Comparison of ENCODE assay signal across 12 cellular contexts in the genomic region with DNA sequence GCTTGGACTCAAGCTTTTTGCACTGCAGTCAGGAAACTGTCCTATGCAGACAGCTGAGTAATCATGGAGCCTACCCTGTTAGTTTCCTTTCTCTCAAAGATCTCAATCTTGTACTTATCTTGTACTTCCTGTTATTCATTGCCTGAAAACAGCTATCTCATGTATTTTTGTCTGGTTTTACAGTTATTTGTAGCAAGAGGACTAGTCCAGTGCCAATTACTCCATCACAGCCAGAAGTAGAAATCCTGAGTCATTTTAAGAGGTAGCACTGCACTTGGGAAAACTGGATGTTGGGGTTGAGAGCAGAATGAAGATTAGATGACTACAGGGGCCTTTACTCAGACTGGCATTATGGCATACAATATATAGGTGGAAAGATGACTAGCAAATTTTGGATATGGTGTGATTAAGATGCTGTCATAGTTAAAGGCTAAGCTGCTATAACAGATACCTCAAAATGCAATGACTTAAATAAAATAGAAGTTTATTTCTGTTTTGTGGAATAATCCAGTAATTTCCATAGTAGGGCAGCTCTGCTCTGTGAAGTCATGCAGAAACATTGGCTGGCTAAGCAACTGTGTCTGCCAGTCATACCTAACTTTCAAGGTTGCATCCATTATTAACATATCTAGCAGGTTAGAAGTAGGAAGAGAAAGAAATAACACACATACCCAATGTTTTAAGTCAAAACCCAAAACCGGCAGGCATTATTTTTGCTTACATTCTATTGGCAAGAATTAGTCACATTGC. TPM values are rescaled to one million over a fixed set of nuclear protein-coding genes. Genes with fewer than 3 reads are reported as not detected.
A peak's percentile ranks its signal among the peaks of the same experiment; 100 is the strongest.
DNase-seq lines count a peak whose midpoint lies in the region; ATAC-seq, FAIRE-seq and TF ChIP-seq lines count a peak whose summit lies in the region.
"Had no signal": no experiment of that assay in that cellular context is flagged by ENCODE, and none has a peak within 500 bp of the region (broad histone marks: within the 10 kb centered on the region; RNA-seq: fewer than 3 reads in every experiment).

No MANE protein-coding gene starts in this region.

- peak; percentile 22 for DNase-seq in activated naive CD4-positive, alpha-beta T cell treated with anti-CD3 and anti-CD28 coated beads for 36 hours
- no peak for DNase-seq in activated naive CD4-positive, alpha-beta T cell (lab: John Stamatoyannopoulos, UW)
- DNase-seq in LHCN-M2 (ENCODE audit: low read depth), result peak; percentile 38
- peak; percentile 50 for DNase-seq in choroid plexus epithelial cell (ENCODE audit: low read depth)
- no peak for DNase-seq in stimulated activated effector memory CD8-positive, alpha-beta T cell treated with anti-CD3 and anti-CD28 coated beads, Interleukin-12 subunit alpha, Interleukin-12 subunit beta, amount 100 ng/mL, for 72 hours (ENCODE audit: low spot score in 2 of 2)
- DNase-seq in urothelium cell line (ENCODE audit: low spot score), result no peak
- DNase-seq in NCI-H146 (lab: John Stamatoyannopoulos, UW), result no peak
- DNase-seq in NAMALWA (ENCODE audit: low spot score), result no peak
- DNase-seq: COR-L47, uterus had no signal

- H3K4me3 Mint-ChIP-seq in activated naive CD4-positive, alpha-beta T cell treated with anti-CD3 and anti-CD28 coated beads for 36 hours, result no peak overlapping the region
- no peak overlapping the region for H3K4me3 Mint-ChIP-seq in stimulated activated effector memory CD8-positive, alpha-beta T cell treated with anti-CD3 and anti-CD28 coated beads, Interleukin-12 subunit alpha, Interleukin-12 subunit beta, amount 100 ng/mL, for 72 hours
- H3K4me3 Mint-ChIP-seq: IgD-negative memory B cell, nephron had no signal

- peak overlapping the region; percentile 71 for H3K27ac Mint-ChIP-seq in activated naive CD4-positive, alpha-beta T cell treated with anti-CD3 and anti-CD28 coated beads for 36 hours
- H3K27ac Mint-ChIP-seq in stimulated activated effector memory CD8-positive, alpha-beta T cell treated with anti-CD3 and anti-CD28 coated beads, Interleukin-12 subunit alpha, Interleukin-12 subunit beta, amount 100 ng/mL, for 72 hours, result peak overlapping the region; percentile 90
- H3K27ac Mint-ChIP-seq: nephron had no signal

- TF ChIP-seq CTCF in choroid plexus epithelial cell (conservative IDR thresholded peaks at IDR 0.05; ENCODE audit: low read depth, low read length), result no peak

- peaks cover 18% of the 10 kb centered on the region for H3K4me1 Mint-ChIP-seq in activated naive CD4-positive, alpha-beta T cell treated with anti-CD3 and anti-CD28 coated beads for 36 hours (ENCODE audit: low read depth)
- peaks cover 11% of the 10 kb centered on the region for H3K4me1 Mint-ChIP-seq in stimulated activated effector memory CD8-positive, alpha-beta T cell treated with anti-CD3 and anti-CD28 coated beads, Interleukin-12 subunit alpha, Interleukin-12 subunit beta, amount 100 ng/mL, for 72 hours
- H3K4me1 Mint-ChIP-seq: nephron had no signal

- H3K36me3 Mint-ChIP-seq in activated naive CD4-positive, alpha-beta T cell treated with anti-CD3 and anti-CD28 coated beads for 36 hours (ENCODE audit: low read depth), result no peaks in the 10 kb centered on the region
- no peaks in the 10 kb centered on the region for H3K36me3 Mint-ChIP-seq in stimulated activated effector memory CD8-positive, alpha-beta T cell treated with anti-CD3 and anti-CD28 coated beads, Interleukin-12 subunit alpha, Interleukin-12 subunit beta, amount 100 ng/mL, for 72 hours

- CTCF ChIA-PET in activated naive CD4-positive, alpha-beta T cell treated with anti-CD3 and anti-CD28 coated beads for 36 hours (lab: Charles Lee), result interaction anchor here (0.5 to 1.0 kb wide), 2 partner anchors 15 to 216 kb away, joined by 3 to 4 read pairs; no protein-coding TSS in a partner anchor

- ATAC-seq in stimulated activated effector memory CD8-positive, alpha-beta T cell treated with anti-CD3 and anti-CD28 coated beads, Interleukin-12 subunit alpha, Interleukin-12 subunit beta, amount 100 ng/mL, for 72 hours, result peak; percentile 92

- intact Hi-C loops in activated naive CD4-positive, alpha-beta T cell treated with anti-CD3 and anti-CD28 coated beads for 36 hours (cut with micrococcal nuclease), result loop anchor here (1.0 to 2.0 kb wide), 2 partner anchors 14 to 39 kb away; a partner anchor contains a TSS

- no peaks in the 10 kb centered on the region for H3K27me3 Mint-ChIP-seq in activated naive CD4-positive, alpha-beta T cell treated with anti-CD3 and anti-CD28 coated beads for 36 hours (ENCODE audit: low read depth)
- H3K27me3 Mint-ChIP-seq: IgD-negative memory B cell had no signal

- peaks cover 5% of the 10 kb centered on the region for H3K9me3 Mint-ChIP-seq in activated naive CD4-positive, alpha-beta T cell treated with anti-CD3 and anti-CD28 coated beads for 36 hours
- no peaks in the 10 kb centered on the region for H3K9me3 Mint-ChIP-seq in stimulated activated effector memory CD8-positive, alpha-beta T cell treated with anti-CD3 and anti-CD28 coated beads, Interleukin-12 subunit alpha, Interleukin-12 subunit beta, amount 100 ng/mL, for 72 hours
- H3K9me3 Mint-ChIP-seq: nephron had no signal

- no peak for FAIRE-seq in urothelium cell line (lab: Jason Lieb, UNC)

- H3K4me3 ChIP-seq in choroid plexus epithelial cell (ENCODE audit: low read depth, low read length), result no peak overlapping the region
- H3K4me3 ChIP-seq: uterus had no signal

RNA-seq across cellular contexts. Expression of a gene that starts 21.1 kb away (rescaled TPM):
- 10 to 100 TPM; 27.0 to 29.6 TPM for total RNA-seq in activated naive CD4-positive, alpha-beta T cell treated with anti-CD3 and anti-CD28 coated beads for 36 hours
- total RNA-seq in LHCN-M2 (2014; rRNA removed), result 87.0 and 92.5 TPM in 2 replicates
- 98.1 TPM for polyA plus RNA-seq in LHCN-M2 (2012)

RNA-seq across cellular contexts. Expression of a gene that starts 39.3 kb away (rescaled TPM):
- total RNA-seq in activated naive CD4-positive, alpha-beta T cell treated with anti-CD3 and anti-CD28 coated beads for 36 hours, result 10 to 100 TPM; 10.7 to 11.8 TPM
- 15.7 and 19.3 TPM in 2 replicates for total RNA-seq in LHCN-M2 (2014; rRNA removed)
- 7.3 TPM for polyA plus RNA-seq in LHCN-M2 (2012)

Comparison
In these comparisons a context has a peak if more than half of its experiments do, and no peak if none do; other contexts are left out.
1. DNase-seq: peak in activated naive CD4-positive, alpha-beta T cell treated with anti-CD3 and anti-CD28 coated beads for 36 hours (single experiment), LHCN-M2 (single experiment) and choroid plexus epithelial cell (single experiment); none in activated naive CD4-positive, alpha-beta T cell (0 of 4), stimulated activated effector memory CD8-positive, alpha-beta T cell treated with anti-CD3 and anti-CD28 coated beads, Interleukin-12 subunit alpha, Interleukin-12 subunit beta, amount 100 ng/mL, for 72 hours (0 of 2), urothelium cell line (single experiment), NCI-H146 (single experiment) and NAMALWA (single experiment).